1 cellular context compared by ENCODE assay signal in the genomic region with DNA sequence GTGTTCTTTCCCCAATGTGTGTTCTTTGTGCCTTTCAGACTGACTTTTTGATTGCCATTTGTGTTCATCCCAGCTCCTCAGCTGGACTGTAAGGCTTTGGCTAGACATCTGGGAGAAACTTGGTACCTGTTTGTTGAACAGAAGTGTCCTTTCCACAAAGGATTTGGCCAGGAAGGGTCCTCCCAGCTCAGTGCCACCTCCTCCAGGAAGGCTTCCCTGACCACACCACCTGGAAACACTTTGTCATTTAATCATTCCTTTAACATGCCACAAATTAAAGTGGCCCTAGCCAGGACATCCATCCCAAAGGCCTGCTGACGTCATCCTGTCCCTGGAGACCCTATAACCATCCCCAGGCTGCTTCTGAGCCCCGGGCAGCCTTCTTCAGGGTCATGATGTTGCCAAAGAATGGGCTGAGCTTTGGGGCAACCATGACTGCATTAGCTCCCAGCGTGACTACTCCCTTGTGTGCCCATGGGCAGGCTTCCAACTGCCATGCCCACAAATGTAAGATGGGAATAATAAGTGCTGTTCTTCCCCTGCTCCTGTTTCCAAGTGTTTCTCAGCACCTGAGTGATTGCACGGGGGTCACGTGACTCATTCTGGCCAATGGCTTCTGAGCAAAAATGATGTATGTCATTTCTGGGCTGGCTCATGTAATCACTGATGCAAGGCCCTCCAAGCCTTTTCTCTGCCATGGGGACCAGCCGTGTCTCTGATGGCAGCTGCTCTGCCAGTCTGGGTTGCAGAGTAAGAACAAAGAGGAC.
A peak's percentile ranks its signal among the peaks of the same experiment; 100 is the strongest.
TF ChIP-seq lines count a peak whose summit lies in the region.

No MANE protein-coding gene starts in this region.

TF ChIP-seq in K562, 482 proteins besides CTCF, POLR2A, EP300 and RAD21 (continued from another document):
- TF ChIP-seq CBFA2T2 (conservative IDR thresholded peaks at IDR 0.05) (peak; percentile 80), RBM25 (IDR thresholded peaks at IDR 0.05; ENCODE audit: low read depth, low read length, severe bottlenecking) (peak; percentile 86), ATF3 (IDR thresholded peaks at IDR 0.05) (peak; percentile 52), ATF3 (CRISPR knock-in tag; conservative IDR thresholded peaks at IDR 0.05) (no peak), BCOR (IDR thresholded peaks at IDR 0.05) (peak; percentile 74), USF2 (CRISPR knock-in tag; IDR thresholded peaks at IDR 0.05) (peak; percentile 88), TCF3 (CRISPR knock-in tag; IDR thresholded peaks at IDR 0.05) (no peak), USF1 (CRISPR knock-in tag; IDR thresholded peaks at IDR 0.05) (peak; percentile 87), ZFP36 (IDR thresholded peaks at IDR 0.05; ENCODE audit: low read depth, low read length, partially characterized antibody) (peak; percentile 98), ZC3H8 (IDR thresholded peaks at IDR 0.05) (no peak), RAD51 (IDR thresholded peaks at IDR 0.05; ENCODE audit: borderline replicate concordance, low read depth) (peak; percentile 97), ZNF24 (IDR thresholded peaks at IDR 0.05) (peak; percentile 92), BHLHE40 (IDR thresholded peaks at IDR 0.05; ENCODE audit: low read length) (peak; percentile 60; the same call in 1 of the 2 replicates), ZNF644 (tag; IDR thresholded peaks at IDR 0.05; ENCODE audit: low read depth) (no peak), SMARCA5 (IDR thresholded peaks at IDR 0.05) (peak; percentile 47; the same call in 1 of the 2 replicates), NCOR1 (IDR thresholded peaks at IDR 0.05) (no peak), DACH1 (IDR thresholded peaks at IDR 0.05; ENCODE audit: partially characterized antibody) (no peak), NFE2 (IDR thresholded peaks at IDR 0.05; ENCODE audit: low read depth) (no peak), RFX5 (IDR thresholded peaks at IDR 0.05; ENCODE audit: low read depth, low read length) (no peak)
- TF ChIP-seq, protein P1, sequence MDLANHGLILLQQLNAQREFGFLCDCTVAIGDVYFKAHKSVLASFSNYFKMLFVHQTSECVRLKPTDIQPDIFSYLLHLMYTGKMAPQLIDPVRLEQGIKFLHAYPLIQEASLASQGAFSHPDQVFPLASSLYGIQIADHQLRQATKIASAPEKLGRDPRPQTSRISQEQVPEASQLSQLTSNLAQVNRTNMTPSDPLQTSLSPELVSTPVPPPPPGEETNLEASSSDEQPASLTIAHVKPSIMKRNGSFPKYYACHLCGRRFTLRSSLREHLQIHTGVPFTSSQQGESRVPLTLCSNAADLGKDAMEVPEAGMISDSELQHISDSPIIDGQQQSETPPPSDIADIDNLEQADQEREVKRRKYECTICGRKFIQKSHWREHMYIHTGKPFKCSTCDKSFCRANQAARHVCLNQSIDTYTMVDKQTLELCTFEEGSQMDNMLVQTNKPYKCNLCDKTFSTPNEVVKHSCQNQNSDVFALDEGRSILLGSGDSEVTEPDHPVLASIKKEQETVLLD (IDR thresholded peaks at IDR 0.05) = no peak
- TF ChIP-seq, protein P2, sequence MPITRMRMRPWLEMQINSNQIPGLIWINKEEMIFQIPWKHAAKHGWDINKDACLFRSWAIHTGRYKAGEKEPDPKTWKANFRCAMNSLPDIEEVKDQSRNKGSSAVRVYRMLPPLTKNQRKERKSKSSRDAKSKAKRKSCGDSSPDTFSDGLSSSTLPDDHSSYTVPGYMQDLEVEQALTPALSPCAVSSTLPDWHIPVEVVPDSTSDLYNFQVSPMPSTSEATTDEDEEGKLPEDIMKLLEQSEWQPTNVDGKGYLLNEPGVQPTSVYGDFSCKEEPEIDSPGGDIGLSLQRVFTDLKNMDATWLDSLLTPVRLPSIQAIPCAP (CRISPR knock-in tag; IDR thresholded peaks at IDR 0.05; ENCODE audit: borderline replicate concordance) = no peak
- TF ChIP-seq, protein P3, sequence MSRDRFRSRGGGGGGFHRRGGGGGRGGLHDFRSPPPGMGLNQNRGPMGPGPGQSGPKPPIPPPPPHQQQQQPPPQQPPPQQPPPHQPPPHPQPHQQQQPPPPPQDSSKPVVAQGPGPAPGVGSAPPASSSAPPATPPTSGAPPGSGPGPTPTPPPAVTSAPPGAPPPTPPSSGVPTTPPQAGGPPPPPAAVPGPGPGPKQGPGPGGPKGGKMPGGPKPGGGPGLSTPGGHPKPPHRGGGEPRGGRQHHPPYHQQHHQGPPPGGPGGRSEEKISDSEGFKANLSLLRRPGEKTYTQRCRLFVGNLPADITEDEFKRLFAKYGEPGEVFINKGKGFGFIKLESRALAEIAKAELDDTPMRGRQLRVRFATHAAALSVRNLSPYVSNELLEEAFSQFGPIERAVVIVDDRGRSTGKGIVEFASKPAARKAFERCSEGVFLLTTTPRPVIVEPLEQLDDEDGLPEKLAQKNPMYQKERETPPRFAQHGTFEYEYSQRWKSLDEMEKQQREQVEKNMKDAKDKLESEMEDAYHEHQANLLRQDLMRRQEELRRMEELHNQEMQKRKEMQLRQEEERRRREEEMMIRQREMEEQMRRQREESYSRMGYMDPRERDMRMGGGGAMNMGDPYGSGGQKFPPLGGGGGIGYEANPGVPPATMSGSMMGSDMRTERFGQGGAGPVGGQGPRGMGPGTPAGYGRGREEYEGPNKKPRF (IDR thresholded peaks at IDR 0.05; ENCODE audit: low read depth, low read length) = no peak
